ENCODE assay signal across 24 cellular contexts in the genomic region with DNA sequence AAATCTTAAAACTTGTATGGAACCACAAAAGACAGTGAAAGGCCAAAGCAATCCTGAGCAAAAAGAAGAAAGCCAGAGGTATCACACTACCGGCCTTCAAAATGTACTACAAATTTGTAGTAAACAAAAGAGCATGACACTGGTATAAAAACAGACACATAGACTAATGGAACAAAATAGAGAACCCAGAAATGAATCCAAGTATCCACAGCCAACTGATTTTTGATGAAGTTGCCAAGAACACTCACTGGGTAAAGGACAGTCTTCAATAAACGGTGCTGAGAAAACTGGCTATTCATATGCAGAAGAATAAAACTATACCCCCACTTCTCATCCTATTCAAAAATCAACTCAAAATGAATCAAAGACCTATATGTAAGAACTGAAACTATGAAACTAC.
"Had no signal": no experiment of that assay in that cellular context is flagged by ENCODE, and none has a peak within 500 bp of the region (broad histone marks: within the 10 kb centered on the region; RNA-seq: fewer than 3 reads in every experiment).

No MANE protein-coding gene starts in this region.

- H3K27me3 ChIP-seq: colonic mucosa, dorsolateral prefrontal cortex, esophagus muscularis mucosa, esophagus squamous epithelium, foreskin keratinocyte, gastrocnemius medialis, gastroesophageal sphincter, heart left ventricle, heart right ventricle had no signal

- H3K9me3 ChIP-seq: colonic mucosa, esophagus squamous epithelium, gastrocnemius medialis had no signal

- H3K27ac ChIP-seq: colonic mucosa, coronary artery, dorsolateral prefrontal cortex, epithelial cell of prostate, esophagus muscularis mucosa, esophagus squamous epithelium, foreskin keratinocyte, gastrocnemius medialis, gastroesophageal sphincter, heart left ventricle, heart right ventricle had no signal

- DNase-seq: colonic mucosa; cortex of kidney; dermis blood vessel endothelial cell; dorsolateral prefrontal cortex; effector CD4-positive, alpha-beta T cell; effector CD8-positive, alpha-beta T cell; effector memory CD4-positive, alpha-beta T cell; effector memory CD8-positive, alpha-beta T cell; endodermal cell; erythroblast; esophagus squamous epithelium; foreskin fibroblast; foreskin keratinocyte; foreskin melanocyte; gastrocnemius medialis; glutamatergic neuron; head of caudate nucleus; heart left ventricle; heart right ventricle had no signal

- H3K4me1 ChIP-seq: colonic mucosa, esophagus muscularis mucosa, gastroesophageal sphincter, heart left ventricle, heart right ventricle had no signal

- H3K4me3 ChIP-seq: colonic mucosa, coronary artery, dorsolateral prefrontal cortex, esophagus muscularis mucosa, esophagus squamous epithelium, gastrocnemius medialis, gastroesophageal sphincter, heart left ventricle, heart right ventricle had no signal

- ATAC-seq: effector memory CD8-positive, alpha-beta T cell; esophagus mucosa; foreskin keratinocyte; gastrocnemius medialis; gastroesophageal sphincter; heart left ventricle had no signal
